In the genomic region with DNA sequence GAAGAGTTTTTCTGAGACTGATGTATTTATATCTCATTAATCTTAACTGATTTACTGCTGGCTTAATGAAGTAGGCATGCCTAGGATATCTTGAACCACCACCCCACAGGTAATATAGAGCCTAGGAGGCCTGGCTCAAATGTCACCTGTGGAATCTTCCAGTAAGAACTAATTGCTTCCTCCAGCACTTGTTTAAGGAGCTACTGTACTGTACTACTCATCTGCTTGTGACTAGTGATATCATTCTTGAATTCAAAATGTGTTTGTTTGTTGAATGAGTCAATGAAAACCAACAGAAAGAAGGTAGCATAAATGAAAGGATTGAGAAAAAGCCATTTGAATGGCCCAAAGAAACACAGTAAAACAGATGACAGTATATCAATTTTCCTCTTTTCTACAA, we compare ENCODE assay signal across 21 cellular contexts. TPM values are rescaled to one million over a fixed set of nuclear protein-coding genes. Genes with fewer than 3 reads are reported as not detected.
DNase-seq lines count a peak whose midpoint lies in the region; ATAC-seq and TF ChIP-seq lines count a peak whose summit lies in the region.
"Had no signal": no experiment of that assay in that cellular context is flagged by ENCODE, and none has a peak within 500 bp of the region (broad histone marks: within the 10 kb centered on the region; RNA-seq: fewer than 3 reads in every experiment).

No MANE protein-coding gene starts in this region.

- no peaks in the 10 kb centered on the region for H3K27me3 ChIP-seq in SJSA1 (replicated peaks)
- H3K27me3 ChIP-seq: gastroesophageal sphincter had no signal

- no peaks in the 10 kb centered on the region for H3K27me3 Mint-ChIP-seq in activated naive CD8-positive, alpha-beta T cell treated with anti-CD3 and anti-CD28 coated beads, Interleukin-2, amount 50 U/mL, for 24 hours
- H3K27me3 Mint-ChIP-seq in activated naive CD8-positive, alpha-beta T cell treated with anti-CD3 and anti-CD28 coated beads for 36 hours = no peaks in the 10 kb centered on the region
- H3K27me3 Mint-ChIP-seq: IgD-negative memory B cell had no signal

- no peak for ATAC-seq in activated naive CD8-positive, alpha-beta T cell treated with anti-CD3 and anti-CD28 coated beads, Interleukin-2, amount 50 U/mL, for 24 hours
- ATAC-seq in stimulated activated effector memory CD8-positive, alpha-beta T cell treated with anti-CD3 and anti-CD28 coated beads, Interleukin-12 subunit alpha, Interleukin-12 subunit beta, amount 100 ng/mL, for 72 hours = peak; percentile 57
- ATAC-seq in GM21717 (IDR thresholded peaks at IDR 0.05; ENCODE audit: unreplicated experiment) (no peak), left ventricle myocardium superior (no peak)
- ATAC-seq: CD8-positive, alpha-beta T cell; gastroesophageal sphincter; mucosa of descending colon; right cardiac atrium had no signal

- no peaks in the 10 kb centered on the region for H3K9me3 Mint-ChIP-seq in activated naive CD8-positive, alpha-beta T cell treated with anti-CD3 and anti-CD28 coated beads, Interleukin-2, amount 50 U/mL, for 24 hours
- no peaks in the 10 kb centered on the region for H3K9me3 Mint-ChIP-seq in activated naive CD8-positive, alpha-beta T cell treated with anti-CD3 and anti-CD28 coated beads for 36 hours
- no peaks in the 10 kb centered on the region for H3K9me3 Mint-ChIP-seq in stimulated activated effector memory CD8-positive, alpha-beta T cell treated with anti-CD3 and anti-CD28 coated beads, Interleukin-12 subunit alpha, Interleukin-12 subunit beta, amount 100 ng/mL, for 72 hours
- H3K9me3 Mint-ChIP-seq: CD8-positive, alpha-beta T cell; endodermal cell; IgD-negative memory B cell had no signal

- no peak for DNase-seq in activated naive CD8-positive, alpha-beta T cell treated with anti-CD3 and anti-CD28 coated beads, Interleukin-2, amount 50 U/mL, for 24 hours
- DNase-seq in activated naive CD8-positive, alpha-beta T cell treated with anti-CD3 and anti-CD28 coated beads for 36 hours = no peak
- DNase-seq in SJSA1 (ENCODE audit: low read depth in 1 of 2, low spot score in 2 of 2) (peak in 1 of 2 experiments; percentile 16), fibroblast of the aortic adventitia (ENCODE audit: low read depth) (peak; percentile 3), DMS79 (lab: John Stamatoyannopoulos, UW) (no peak), left ventricle myocardium superior (no peak)
- no peak for DNase-seq in stimulated activated effector memory CD8-positive, alpha-beta T cell treated with anti-CD3 and anti-CD28 coated beads, Interleukin-12 subunit alpha, Interleukin-12 subunit beta, amount 100 ng/mL, for 72 hours (ENCODE audit: low spot score in 2 of 2)
- DNase-seq: activated effector memory CD4-positive, alpha-beta T cell treated with Interleukin-2 at 50 U/mL for 16 hours; aorta; CD8-positive, alpha-beta T cell; endodermal cell; MM.1S; mucosa of descending colon; NCI-H2029 treated with DMSO at 0.1 percent for 48 hours; NCI-H446 treated with DMSO at 0.1 percent for 48 hours; right cardiac atrium; WERI-Rb-1 had no signal

- H3K36me3 ChIP-seq in SJSA1 = peaks cover 20% of the 10 kb centered on the region

- H3K27ac Mint-ChIP-seq in activated naive CD8-positive, alpha-beta T cell treated with anti-CD3 and anti-CD28 coated beads, Interleukin-2, amount 50 U/mL, for 24 hours = peak overlapping the region; percentile 75
- no peak overlapping the region for H3K27ac Mint-ChIP-seq in activated naive CD8-positive, alpha-beta T cell treated with anti-CD3 and anti-CD28 coated beads for 36 hours
- peak overlapping the region; percentile 75 for H3K27ac Mint-ChIP-seq in stimulated activated effector memory CD8-positive, alpha-beta T cell treated with anti-CD3 and anti-CD28 coated beads, Interleukin-12 subunit alpha, Interleukin-12 subunit beta, amount 100 ng/mL, for 72 hours
- H3K27ac Mint-ChIP-seq: CD8-positive, alpha-beta T cell; endodermal cell had no signal

- intact Hi-C loops in left ventricle myocardium superior (cut with micrococcal nuclease) = no loop called here

- peak overlapping the region; percentile 33 for H3K27ac ChIP-seq in SJSA1
- H3K27ac ChIP-seq: gastroesophageal sphincter, WERI-Rb-1 had no signal

- no peak overlapping the region for H3K4me3 Mint-ChIP-seq in activated naive CD8-positive, alpha-beta T cell treated with anti-CD3 and anti-CD28 coated beads, Interleukin-2, amount 50 U/mL, for 24 hours
- H3K4me3 Mint-ChIP-seq in activated naive CD8-positive, alpha-beta T cell treated with anti-CD3 and anti-CD28 coated beads for 36 hours = no peak overlapping the region
- peak overlapping the region; percentile 29 for H3K4me3 Mint-ChIP-seq in stimulated activated effector memory CD8-positive, alpha-beta T cell treated with anti-CD3 and anti-CD28 coated beads, Interleukin-12 subunit alpha, Interleukin-12 subunit beta, amount 100 ng/mL, for 72 hours
- H3K4me3 Mint-ChIP-seq: CD8-positive, alpha-beta T cell; endodermal cell; IgD-negative memory B cell had no signal

- H3K9me3 ChIP-seq in SJSA1 (replicated peaks) = no peaks in the 10 kb centered on the region
- H3K9me3 ChIP-seq: gastroesophageal sphincter, mucosa of descending colon had no signal

- peaks cover 16% of the 10 kb centered on the region for H3K4me1 ChIP-seq in SJSA1 (replicated peaks)
- H3K4me1 ChIP-seq: gastroesophageal sphincter had no signal

- no peak for TF ChIP-seq CTCF in fibroblast of the aortic adventitia (IDR thresholded peaks at IDR 0.05; ENCODE audit: insufficient read depth, low read length)

- H3K4me1 Mint-ChIP-seq in activated naive CD8-positive, alpha-beta T cell treated with anti-CD3 and anti-CD28 coated beads, Interleukin-2, amount 50 U/mL, for 24 hours = peaks cover 21% of the 10 kb centered on the region
- peaks cover 5% of the 10 kb centered on the region for H3K4me1 Mint-ChIP-seq in activated naive CD8-positive, alpha-beta T cell treated with anti-CD3 and anti-CD28 coated beads for 36 hours
- peaks cover 23% of the 10 kb centered on the region for H3K4me1 Mint-ChIP-seq in stimulated activated effector memory CD8-positive, alpha-beta T cell treated with anti-CD3 and anti-CD28 coated beads, Interleukin-12 subunit alpha, Interleukin-12 subunit beta, amount 100 ng/mL, for 72 hours

- H3K4me3 ChIP-seq in SJSA1 (no peak overlapping the region), fibroblast of the aortic adventitia (ENCODE audit: low read depth, low read length) (no peak overlapping the region)
- H3K4me3 ChIP-seq: gastroesophageal sphincter, mucosa of descending colon had no signal

- H3K36me3 Mint-ChIP-seq in activated naive CD8-positive, alpha-beta T cell treated with anti-CD3 and anti-CD28 coated beads, Interleukin-2, amount 50 U/mL, for 24 hours (ENCODE audit: low read depth) = peaks cover 49% of the 10 kb centered on the region
- H3K36me3 Mint-ChIP-seq in activated naive CD8-positive, alpha-beta T cell treated with anti-CD3 and anti-CD28 coated beads for 36 hours = peaks cover 10% of the 10 kb centered on the region
- peaks cover 90% of the 10 kb centered on the region for H3K36me3 Mint-ChIP-seq in stimulated activated effector memory CD8-positive, alpha-beta T cell treated with anti-CD3 and anti-CD28 coated beads, Interleukin-12 subunit alpha, Interleukin-12 subunit beta, amount 100 ng/mL, for 72 hours

RNA-seq across cellular contexts. Expression of gene SLIT1, which starts 43.6 kb away (rescaled TPM):
- total RNA-seq in activated naive CD8-positive, alpha-beta T cell treated with anti-CD3 and anti-CD28 coated beads for 36 hours = under 1 TPM; 0.08 to 0.27 TPM
- total RNA-seq in SJSA1 (2014; rRNA removed; shearing (Covaris generic)) = not detected in 2 replicates
- total RNA-seq in fibroblast of the aortic adventitia (ENCODE audit: low replicate concordance) (0.09 TPM in 1 of 2 replicates, not detected in the other), left ventricle myocardium superior (0.17 TPM)
- total RNA-seq: chondrocyte had no signal
